In genomic region chr18:76491436-76491800, GRCh38 we compare ENCODE assay signal across 7 cellular contexts. TPM values are rescaled to one million over a fixed set of nuclear protein-coding genes. Genes with fewer than 3 reads are reported as not detected.
DNase-seq lines count a peak whose midpoint lies in the region; ATAC-seq lines count a peak whose summit lies in the region.

No MANE protein-coding gene starts in this region.

- ATAC-seq in GM21737 (IDR thresholded peaks at IDR 0.05; ENCODE audit: unreplicated experiment), result peak; percentile 21

- H3K9me3 ChIP-seq in mononuclear cell (ENCODE audit: low read depth, low read length), result no peaks in the 10 kb centered on the region

- no peaks in the 10 kb centered on the region for H3K27me3 ChIP-seq in mononuclear cell (ENCODE audit: insufficient read depth, low read length)

- peaks cover 52% of the 10 kb centered on the region for H3K4me1 ChIP-seq in mononuclear cell (ENCODE audit: insufficient read depth, low read length)

- peak; percentile 65 for DNase-seq in NCI-H2196 (lab: John Stamatoyannopoulos, UW; ENCODE audit: unreplicated experiment)
- DNase-seq in activated T-cell treated with anti-CD3 and anti-CD28 coated beads for 1 hour (ENCODE audit: low read depth), result peak; percentile 70
- DNase-seq in epidermal melanocyte (ENCODE audit: insufficient read length, low spot score), result peak; percentile 79
- peak; percentile 57 for DNase-seq in stimulated activated naive CD4-positive, alpha-beta T cell treated with Interleukin-2 at 50 U/mL for 16 hours (lab: John Stamatoyannopoulos, UW)
- DNase-seq in mesenteric fat pad (ENCODE audit: low spot score), result no peak

- H3K4me3 ChIP-seq in mononuclear cell (ENCODE audit: low read length), result peak overlapping the region; percentile 66

RNA-seq across cellular contexts. Expression of gene ZNF516, which starts 3.6 kb away (rescaled TPM):
- 27.7 TPM for total RNA-seq in mononuclear cell
- 20.3 TPM for total RNA-seq in mesenteric fat pad
